8 cellular contexts compared by ENCODE assay signal in genomic region chr10:35126062-35126529, GRCh38. TPM values are rescaled to one million over a fixed set of nuclear protein-coding genes. Genes with fewer than 3 reads are reported as not detected.
DNase-seq lines count a peak whose midpoint lies in the region; ATAC-seq and TF ChIP-seq lines count a peak whose summit lies in the region.

No MANE protein-coding gene starts in this region.

- CTCF ChIA-PET in Caco-2 (lab: Charles Lee) = interaction anchor here (0.6 to 2.7 kb wide), 24 partner anchors 9 to 1390 kb away, joined by 3 to 82 read pairs (median 4); partner anchors contain the start of gene CUL2

- H2AFZ ChIP-seq in KMS-11 (ENCODE audit: low read depth) = peak overlapping the region; percentile 95

- H3K36me3 Mint-ChIP-seq in Caco-2 (ENCODE audit: insufficient read depth, unreplicated experiment) (peaks cover 31% of the 10 kb centered on the region), nephron progenitor cell (ENCODE audit: low read depth) (peaks cover 14% of the 10 kb centered on the region)

- H3K27me3 Mint-ChIP-seq in Caco-2 (ENCODE audit: insufficient read depth, unreplicated experiment) (no peaks in the 10 kb centered on the region), nephron progenitor cell (ENCODE audit: low read depth, poor library complexity) (peaks cover 11% of the 10 kb centered on the region)

- POLR2A ChIA-PET in Caco-2 (lab: Charles Lee) = interaction anchor here (0.6 to 2.1 kb wide), 9 partner anchors 22 to 239 kb away, joined by 3 to 45 read pairs (median 4); partner anchors contain the start of gene CUL2

- BruUV-seq in Caco-2 (replicated peaks; lab: Mats Ljungman, UMichigan) = TSS peak; percentile 73

- H3K4me3 ChIP-seq in Caco-2 (ENCODE audit: low read depth, low read length) = peak overlapping the region; percentile 77
- H3K4me3 ChIP-seq in KMS-11 (IDR thresholded peaks at IDR 0.05; ENCODE audit: insufficient read depth, low read depth, low read length) = no peak overlapping the region
- H3K4me3 ChIP-seq in coronary artery = peak overlapping the region; percentile 98

- peak overlapping the region; percentile 93 for H3K4me3 Mint-ChIP-seq in Caco-2 (ENCODE audit: unreplicated experiment)
- peak overlapping the region; percentile 90 for H3K4me3 Mint-ChIP-seq in nephron progenitor cell

- DNase-seq in Caco-2 (no peak), coronary artery (ENCODE audit: low spot score) (no peak), nephron progenitor cell (no peak), NCI-H2029 (lab: John Stamatoyannopoulos, UW) (no peak), glomerular visceral epithelial cell (ENCODE audit: extremely low spot score) (no peak), EL (no peak)

- no peaks in the 10 kb centered on the region for H3K36me3 ChIP-seq in Caco-2 (ENCODE audit: control insufficient read depth, insufficient read depth, low read length)
- H3K36me3 ChIP-seq in KMS-11 (ENCODE audit: insufficient read depth) = no peaks in the 10 kb centered on the region

- H3K4me1 ChIP-seq in Caco-2 = peaks cover 9% of the 10 kb centered on the region
- H3K4me1 ChIP-seq in KMS-11 (ENCODE audit: low read depth, poor library complexity, severe bottlenecking) = peaks cover 15% of the 10 kb centered on the region

- TF ChIP-seq CTCF in Caco-2 (IDR thresholded peaks at IDR 0.05; ENCODE audit: insufficient read depth in 1 of 2, low read depth in 1 of 2, low read length in 1 of 2, severe bottlenecking in 1 of 2, unreplicated experiment in 1 of 2) = no peak
- TF ChIP-seq CTCF in KMS-11 (conservative IDR thresholded peaks at IDR 0.05; ENCODE audit: low read depth, low read length) = no peak
- TF ChIP-seq CTCF in coronary artery (IDR thresholded peaks at IDR 0.05) = no peak
- TF ChIP-seq CTCF in nephron progenitor cell (IDR thresholded peaks at IDR 0.05) = no peak

- H3K27ac ChIP-seq in KMS-11 (peak overlapping the region; percentile 98), coronary artery (peak overlapping the region; percentile 100)

- no peak for ATAC-seq in HG03108 (IDR thresholded peaks at IDR 0.05; ENCODE audit: unreplicated experiment)

- H3K9me3 Mint-ChIP-seq in Caco-2 (ENCODE audit: unreplicated experiment) (no peaks in the 10 kb centered on the region), nephron progenitor cell (no peaks in the 10 kb centered on the region)

- H4K20me1 ChIP-seq in KMS-11 (ENCODE audit: insufficient read depth) = no peaks in the 10 kb centered on the region

- peak overlapping the region; percentile 33 for H3K4me2 ChIP-seq in KMS-11

- H3K27ac Mint-ChIP-seq in Caco-2 (ENCODE audit: unreplicated experiment) (peak overlapping the region; percentile 97), nephron progenitor cell (peak overlapping the region; percentile 74)

- peak overlapping the region; percentile 97 for H3K9ac ChIP-seq in KMS-11

- H3K27me3 ChIP-seq in Caco-2 (replicated peaks; ENCODE audit: control insufficient read depth, insufficient read depth, low read length) (no peaks in the 10 kb centered on the region), KMS-11 (ENCODE audit: insufficient read depth, low read depth) (no peaks in the 10 kb centered on the region)

- intact Hi-C loops in Caco-2 (cut with micrococcal nuclease; ENCODE audit: unreplicated experiment) = loop anchor here (1.0 to 10.0 kb wide), 3 partner anchors 70 to 379 kb away; no protein-coding TSS in a partner anchor

- H3K79me2 ChIP-seq in KMS-11 (ENCODE audit: insufficient read depth, low read depth) = peaks cover 24% of the 10 kb centered on the region; the same call in 1 of the 2 replicates

- H3K9me3 ChIP-seq in Caco-2 = no peaks in the 10 kb centered on the region

- no peaks in the 10 kb centered on the region for H3K4me1 Mint-ChIP-seq in Caco-2 (ENCODE audit: low read depth, unreplicated experiment)
- H3K4me1 Mint-ChIP-seq in nephron progenitor cell = peaks cover 18% of the 10 kb centered on the region

RNA-seq across cellular contexts. Expression of gene CREM, which starts 0.6 kb away (rescaled TPM):
- total RNA-seq in Caco-2 (2022) = 24.7 and 26.1 TPM in 2 replicates

RNA-seq across cellular contexts. Expression of gene CUL2, which starts 36.0 kb away (rescaled TPM):
- total RNA-seq in Caco-2 (2022) = 66.8 and 68.0 TPM in 2 replicates
